In the genomic region with DNA sequence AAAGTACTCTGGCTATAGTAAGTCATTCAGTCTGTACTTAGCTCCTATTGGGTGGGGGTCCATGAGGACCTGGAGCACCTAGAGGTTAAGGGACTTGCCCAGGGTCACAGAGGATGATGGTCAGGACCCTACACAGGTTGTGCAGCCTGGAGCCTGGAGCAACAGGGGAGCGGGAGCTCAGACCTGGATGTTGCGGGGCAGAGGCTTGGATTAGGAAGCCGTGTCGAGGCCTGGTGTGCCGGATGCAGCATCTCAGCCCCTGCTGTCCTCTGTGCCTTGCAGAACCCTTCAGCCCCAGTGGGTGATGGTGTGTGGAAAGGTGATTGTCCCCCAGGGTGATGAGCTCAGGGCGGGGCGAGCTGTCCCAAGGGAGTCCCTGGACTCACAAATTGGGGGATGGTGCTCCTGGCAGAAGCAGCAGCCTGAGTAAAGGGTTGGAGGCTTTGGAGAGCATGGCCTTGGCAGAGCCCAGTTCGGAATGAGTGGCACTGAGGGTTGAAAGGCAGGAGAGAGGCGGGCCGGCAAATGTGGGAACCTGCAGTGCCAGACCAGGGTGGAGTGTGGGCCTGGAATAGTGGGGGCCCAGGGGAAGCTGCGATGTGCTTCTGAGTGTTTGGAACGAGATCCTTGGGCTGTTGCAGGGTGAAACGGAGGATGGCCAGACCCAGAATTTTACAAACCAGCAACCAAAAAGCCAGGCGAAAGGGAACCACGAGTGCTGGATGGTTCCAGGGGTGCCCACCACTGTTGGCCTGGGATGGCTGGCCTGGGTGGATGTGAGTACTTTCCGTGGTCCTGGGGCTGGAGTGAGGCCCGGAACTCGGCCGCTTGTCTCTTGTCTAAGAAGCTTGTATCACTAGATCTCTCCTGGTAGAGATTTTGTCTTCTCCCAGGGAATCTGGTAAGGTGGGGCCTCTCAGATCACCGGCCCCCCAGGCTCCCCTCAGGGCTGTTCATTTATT, we compare ENCODE assay signal across 11 cellular contexts. TPM values are rescaled to one million over a fixed set of nuclear protein-coding genes. Genes with fewer than 3 reads are reported as not detected.
DNase-seq lines count a peak whose midpoint lies in the region; ATAC-seq and TF ChIP-seq lines count a peak whose summit lies in the region.
"Had no signal": no experiment of that assay in that cellular context is flagged by ENCODE, and none has a peak within 500 bp of the region (broad histone marks: within the 10 kb centered on the region; RNA-seq: fewer than 3 reads in every experiment).

No MANE protein-coding gene starts in this region.

- peaks cover 62% of the 10 kb centered on the region for H3K79me2 ChIP-seq in DOHH2 (ENCODE audit: control insufficient read depth, low read length)

- H3K36me3 ChIP-seq in DOHH2 (ENCODE audit: control insufficient read depth, low read length) (peaks cover 24% of the 10 kb centered on the region), Panc1 (ENCODE audit: control insufficient read depth, insufficient read depth, low read length) (no peaks in the 10 kb centered on the region; the same call in 1 of the 2 replicates), heart left ventricle (peaks cover 0 to 17% (median 6%) of the 10 kb centered on the region in 9 donors), sigmoid colon (peaks cover 0 to 22% (median 16%) of the 10 kb centered on the region in 4 donors)

- no peaks in the 10 kb centered on the region for H3K9me3 ChIP-seq in DOHH2 (ENCODE audit: control insufficient read depth, insufficient read depth, low read length)
- no peaks in the 10 kb centered on the region for H3K9me3 ChIP-seq in Panc1 (ENCODE audit: control insufficient read depth, insufficient read depth, low read depth, low read length)
- H3K9me3 ChIP-seq in heart left ventricle: no peaks in the 10 kb centered on the region
- no peaks in the 10 kb centered on the region for H3K9me3 ChIP-seq in sigmoid colon

- 69 to 86% (median 76%) methylated on average over 13 to 20 of the region's 20 CpGs for WGBS in heart left ventricle, 4 donors
- 91 to 93% methylated on average over 20 of the region's 20 CpGs for WGBS in sigmoid colon, 2 donors

- H3K4me3 ChIP-seq in DOHH2 (ENCODE audit: low read length) (peak overlapping the region; percentile 48), Panc1 (ENCODE audit: low read depth in 2 of 2, low read length in 2 of 2) (no peak overlapping the region), heart left ventricle (no peak overlapping the region), sigmoid colon (peak overlapping the region; percentile 1 to 20 (median 10)), foreskin fibroblast (ENCODE audit: low read depth in 1 of 2, low read length in 2 of 2) (no peak overlapping the region)

- H3K27me3 ChIP-seq in DOHH2 (ENCODE audit: control insufficient read depth, low read length) (no peaks in the 10 kb centered on the region), Panc1 (ENCODE audit: control insufficient read depth, insufficient read depth, low read length) (no peaks in the 10 kb centered on the region), heart left ventricle (no peaks in the 10 kb centered on the region), sigmoid colon (no peaks in the 10 kb centered on the region)

- CTCF ChIA-PET in Panc1 (lab: Charles Lee): no interaction called here

- intact Hi-C loops in Panc1 (cut with micrococcal nuclease; ENCODE audit: unreplicated experiment) (no loop called here), heart left ventricle (cut with DNase I) (loop anchor here in 1 of 10 donors (10.0 kb wide), 1 partner anchor 147 kb away; a partner anchor contains a TSS), sigmoid colon (cut with DNase I) (loop anchor here (5.0 kb wide), 1 partner anchor 36 kb away; no protein-coding TSS in a partner anchor)

- peak overlapping the region; percentile 52 for H3K4me2 ChIP-seq in DOHH2 (ENCODE audit: low read length)

- POLR2A ChIA-PET in Panc1 (lab: Charles Lee): no interaction called here

- no peak for TF ChIP-seq POLR2A in heart left ventricle (IDR thresholded peaks at IDR 0.05)
- no peak for TF ChIP-seq POLR2A in sigmoid colon (IDR thresholded peaks at IDR 0.05)

- H3F3A ChIP-seq in DOHH2 (ENCODE audit: control insufficient read depth, insufficient read depth): peaks cover 5% of the 10 kb centered on the region; the same call in 1 of the 2 replicates

- no TSS peak for BruUV-seq in Panc1 (replicated peaks; lab: Mats Ljungman, UMichigan)

- in situ Hi-C loops in Panc1 (cut with HindIII; ENCODE audit: low pct_unique_long_range_greater_than_20kb, low sequenced_read_pairs): no loop called here

- H3K4me1 ChIP-seq in DOHH2 (ENCODE audit: control insufficient read depth, low read length) (peaks cover 81% of the 10 kb centered on the region), Panc1 (ENCODE audit: control insufficient read depth, insufficient read depth, low read length) (peaks cover 30% of the 10 kb centered on the region), heart left ventricle (peaks cover 0 to 83% (median 58%) of the 10 kb centered on the region in 12 donors), sigmoid colon (peaks cover 0 to 70% (median 60%) of the 10 kb centered on the region in 4 donors)

- TF ChIP-seq EP300 in sigmoid colon (IDR thresholded peaks at IDR 0.05): no peak

- H4K20me1 ChIP-seq in DOHH2 (ENCODE audit: control insufficient read depth, insufficient read depth, low read depth, low read length): peaks cover 3% of the 10 kb centered on the region; the same call in 1 of the 2 replicates

- TF ChIP-seq CTCF in DOHH2 (IDR thresholded peaks at IDR 0.05; ENCODE audit: low read depth, low read length, poor library complexity, severe bottlenecking) (no peak), Panc1 (IDR thresholded peaks at IDR 0.05) (no peak), heart left ventricle (IDR thresholded peaks at IDR 0.05) (no peak), sigmoid colon (IDR thresholded peaks at IDR 0.05) (no peak), foreskin fibroblast (IDR thresholded peaks at IDR 0.05; ENCODE audit: low read depth, low read length) (no peak)

- H3K9me2 ChIP-seq in DOHH2 (replicated peaks; ENCODE audit: control insufficient read depth, low read length): no peaks in the 10 kb centered on the region

- ATAC-seq in Panc1 (no peak), heart left ventricle (peak in 3 of 4 donors; percentile 6 to 23 (median 22)), HG02588 (IDR thresholded peaks at IDR 0.05; ENCODE audit: unreplicated experiment) (no peak)

- DNase-seq in Panc1 (ENCODE audit: low read depth, low spot score): no peak
- DNase-seq in heart left ventricle: peak in 2 of 5 donors; percentile 63 to 68
- peak; percentile 75 for DNase-seq in sigmoid colon
- DNase-seq in Kasumi-1 (lab: John Stamatoyannopoulos, UW): no peak
- DNase-seq in UCSD-AML1 (lab: John Stamatoyannopoulos, UW; ENCODE audit: unreplicated experiment): no peak
- no peak for DNase-seq in foreskin fibroblast
- DNase-seq: NCI-H446 treated with DMSO at 0.1 percent for 48 hours had no signal

- H3K27ac ChIP-seq in DOHH2 (ENCODE audit: low read depth, low read length) (peak overlapping the region; percentile 21; the same call in 1 of the 2 replicates), Panc1 (ENCODE audit: low read length) (peak overlapping the region; percentile 20; the same call in 1 of the 2 replicates), heart left ventricle (peak overlapping the region in 7 of 12 donors; percentile 17 to 98 (median 57)), sigmoid colon (peak overlapping the region; percentile 94 to 99 (median 98))

RNA-seq across cellular contexts. Expression of a gene that starts 2.9 kb away (rescaled TPM):
- total RNA-seq in Panc1 (2021; ENCODE audit: unreplicated experiment): 20.6 TPM
- 18.9 TPM for polyA plus RNA-seq in Panc1 (2012; ENCODE audit: insufficient read length)
- total RNA-seq in heart left ventricle: 10 to 100 TPM in 3 of 9 donors, 1 to 10 TPM in 6; 4.1 to 17.6 (median 7.5) TPM
- 10 to 100 TPM in 1 of 2 donors, 1 to 10 TPM in 1; 4.8 to 11.1 TPM for polyA plus RNA-seq in heart left ventricle
- total RNA-seq in sigmoid colon: 10 to 100 TPM; 17.5 to 43.5 (median 25.3) TPM
- 10 to 100 TPM in 1 of 3 donors, 1 to 10 TPM in 2; 1.6 to 14.4 (median 1.8) TPM for polyA plus RNA-seq in sigmoid colon

RNA-seq across cellular contexts. Expression of a gene that starts 38.6 kb away (rescaled TPM):
- total RNA-seq in Panc1 (2021; ENCODE audit: unreplicated experiment) (0.36 TPM), heart left ventricle (10 to 100 TPM in 1 of 9 donors, 1 to 10 TPM in 8; 1.6 to 13.1 (median 3.3) TPM), sigmoid colon (100 to 1,000 TPM; 118 to 263 (median 138) TPM)
- polyA plus RNA-seq in Panc1 (2012; ENCODE audit: insufficient read length): 0.35 TPM
- polyA plus RNA-seq in heart left ventricle (1 to 10 TPM; 4.2 to 4.9 TPM), sigmoid colon (10 to 100 TPM in 1 of 3 donors, 1 to 10 TPM in 2; 1.8 to 18.7 (median 4.2) TPM)
- total RNA-seq: pulmonary artery endothelial cell; T-helper 1 cell treated with Interleukin-12 subunit alpha and Interleukin-12 subunit beta and Interleukin-4 antibody, amounts not matched to agents 30 ng/mL and 1 ng/mL, for 36 hours had no signal

Comparison
In these comparisons a context has a peak if more than half of its experiments do, and no peak if none do; other contexts are left out.
1. H3K27ac ChIP-seq: peak in every context shown above with its lines; median percentile 98 in sigmoid colon; 57 in heart left ventricle; 21 in DOHH2; 20 in Panc1.
2. H3K4me3 ChIP-seq: peak in DOHH2 (single experiment) and sigmoid colon (4 of 4); none in Panc1 (0 of 2), heart left ventricle (0 of 12) and foreskin fibroblast (0 of 2).
3. ATAC-seq: peak in heart left ventricle (3 of 4); none in Panc1 (single experiment) and HG02588 (single experiment).
4. RNA of a gene that starts 38.6 kb away (total RNA-seq): 118 to 263 TPM in sigmoid colon; 1.6 to 13.1 TPM in heart left ventricle and 0.36 TPM in Panc1 (single experiment); every median in the first group is over 4 times any median in the second.